Comparison of ENCODE assay signal across 8 cellular contexts in genomic region chr17:41836550-41837196, GRCh38. TPM values are rescaled to one million over a fixed set of nuclear protein-coding genes. Genes with fewer than 3 reads are reported as not detected.
DNase-seq lines count a peak whose midpoint lies in the region; ATAC-seq and TF ChIP-seq lines count a peak whose summit lies in the region.

No MANE protein-coding gene starts in this region.

- no peaks in the 10 kb centered on the region for H3K9me3 Mint-ChIP-seq in neural progenitor cell

- H4K20me1 ChIP-seq in BLaER1: peaks cover 6% of the 10 kb centered on the region; the same call in 1 of the 2 replicates
- no peaks in the 10 kb centered on the region for H4K20me1 ChIP-seq in MM.1S (ENCODE audit: insufficient read depth, low read length)
- peaks cover 17% of the 10 kb centered on the region for H4K20me1 ChIP-seq in neural progenitor cell (ENCODE audit: low read depth)

- no peak for TF ChIP-seq CTCF in MM.1S (IDR thresholded peaks at IDR 0.05; ENCODE audit: low read length)
- TF ChIP-seq CTCF in neural progenitor cell (IDR thresholded peaks at IDR 0.05): no peak
- TF ChIP-seq CTCF in mucosa of descending colon (IDR thresholded peaks at IDR 0.05): no peak

- H3K27ac ChIP-seq in BLaER1 (no peak overlapping the region), MM.1S (ENCODE audit: low read length) (no peak overlapping the region), ectodermal cell (ENCODE audit: insufficient read depth, low read depth, low read length, poor library complexity, severe bottlenecking) (no peak overlapping the region), neural progenitor cell (no peak overlapping the region)

- H3K9me2 ChIP-seq in MM.1S (replicated peaks; ENCODE audit: insufficient read depth, low read length): no peaks in the 10 kb centered on the region

- H3K27me3 ChIP-seq in BLaER1 (no peaks in the 10 kb centered on the region), MM.1S (replicated peaks; ENCODE audit: insufficient read depth, low read length) (no peaks in the 10 kb centered on the region), ectodermal cell (ENCODE audit: control insufficient read depth, insufficient read depth, low read length, poor library complexity, severe bottlenecking) (peaks cover 6% of the 10 kb centered on the region), neural progenitor cell (peaks cover 14% of the 10 kb centered on the region)

- WGBS in ectodermal cell, 2 experiments: 79 to 80% methylated on average over 21 of the region's 21 CpGs

- peaks cover 12% of the 10 kb centered on the region for H3K4me1 Mint-ChIP-seq in neural progenitor cell

- peak overlapping the region; percentile 93; the same call in 1 of the 2 replicates for H3K9ac ChIP-seq in BLaER1
- peak overlapping the region; percentile 37; the same call in 1 of the 2 replicates for H3K9ac ChIP-seq in MM.1S (ENCODE audit: low read length)
- H3K9ac ChIP-seq in neural progenitor cell: no peak overlapping the region

- no peak overlapping the region for H3K27ac Mint-ChIP-seq in neural progenitor cell

- H3K9me3 ChIP-seq in BLaER1: no peaks in the 10 kb centered on the region
- no peaks in the 10 kb centered on the region for H3K9me3 ChIP-seq in MM.1S (replicated peaks; ENCODE audit: insufficient read depth, low read length)
- H3K9me3 ChIP-seq in ectodermal cell (ENCODE audit: control insufficient read depth, low read length): no peaks in the 10 kb centered on the region
- no peaks in the 10 kb centered on the region for H3K9me3 ChIP-seq in neural progenitor cell (ENCODE audit: low read depth)
- no peaks in the 10 kb centered on the region for H3K9me3 ChIP-seq in mucosa of descending colon

- H3K79me2 ChIP-seq in MM.1S (ENCODE audit: low read length) (no peaks in the 10 kb centered on the region), neural progenitor cell (ENCODE audit: low read depth) (peaks cover 18% of the 10 kb centered on the region)

- peaks cover 3% of the 10 kb centered on the region for H3K27me3 Mint-ChIP-seq in neural progenitor cell (ENCODE audit: insufficient read depth, low read depth)

- peak overlapping the region; percentile 90 for H3K4me3 Mint-ChIP-seq in neural progenitor cell

- H2AFZ ChIP-seq in MM.1S (ENCODE audit: low read length): peak overlapping the region; percentile 79
- peak overlapping the region; percentile 98 for H2AFZ ChIP-seq in neural progenitor cell (replicated peaks)

- H3K36me3 ChIP-seq in BLaER1 (peaks cover 27% of the 10 kb centered on the region), MM.1S (replicated peaks; ENCODE audit: insufficient read depth, low read length) (no peaks in the 10 kb centered on the region), ectodermal cell (ENCODE audit: control insufficient read depth, insufficient read depth, low read length) (peaks cover 8% of the 10 kb centered on the region), neural progenitor cell (no peaks in the 10 kb centered on the region), mucosa of descending colon (ENCODE audit: low read depth) (no peaks in the 10 kb centered on the region)

- H3K4me2 ChIP-seq in BLaER1 (peak overlapping the region; percentile 91), MM.1S (ENCODE audit: low read depth, low read length) (peak overlapping the region; percentile 82), neural progenitor cell (peak overlapping the region; percentile 99)

- ATAC-seq in GM18861 (IDR thresholded peaks at IDR 0.05; ENCODE audit: unreplicated experiment) (no peak), HG03097 (IDR thresholded peaks at IDR 0.05; ENCODE audit: low FRiP score, unreplicated experiment) (no peak), mucosa of descending colon (no peak), HG02885 (IDR thresholded peaks at IDR 0.05; ENCODE audit: poor library complexity, unreplicated experiment) (no peak)

- peak overlapping the region; percentile 97 for H3K4me3 ChIP-seq in BLaER1
- peak overlapping the region; percentile 87 for H3K4me3 ChIP-seq in MM.1S (ENCODE audit: low read length)
- H3K4me3 ChIP-seq in ectodermal cell (ENCODE audit: insufficient read depth, low read depth, low read length): peak overlapping the region; percentile 96
- peak overlapping the region; percentile 98 for H3K4me3 ChIP-seq in neural progenitor cell
- H3K4me3 ChIP-seq in mucosa of descending colon: no peak overlapping the region

- no peak for DNase-seq in MM.1S
- no peak for DNase-seq in neural progenitor cell (ENCODE audit: low spot score)
- DNase-seq in mucosa of descending colon: no peak

- peaks cover 19% of the 10 kb centered on the region for H3K4me1 ChIP-seq in BLaER1
- H3K4me1 ChIP-seq in MM.1S (ENCODE audit: low read length): peaks cover 6% of the 10 kb centered on the region; the same call in 1 of the 2 replicates
- peaks cover 8% of the 10 kb centered on the region for H3K4me1 ChIP-seq in ectodermal cell (ENCODE audit: control insufficient read depth, insufficient read depth, low read length)
- H3K4me1 ChIP-seq in neural progenitor cell: peaks cover 7% of the 10 kb centered on the region
- H3K4me1 ChIP-seq in mucosa of descending colon (ENCODE audit: low read depth): peaks cover 6% of the 10 kb centered on the region

- H3K36me3 Mint-ChIP-seq in neural progenitor cell: peaks cover 18% of the 10 kb centered on the region

- intact Hi-C loops in mucosa of descending colon (cut with DNase I, micrococcal nuclease): no loop called here

- no peaks in the 10 kb centered on the region for H3F3A ChIP-seq in MM.1S (ENCODE audit: insufficient read depth, low read length)
- no peaks in the 10 kb centered on the region for H3F3A ChIP-seq in neural progenitor cell (ENCODE audit: low read depth)

RNA-seq across cellular contexts. Expression of gene NT5C3B, which starts 0.6 kb away (rescaled TPM):
- 111 TPM for polyA plus RNA-seq in ectodermal cell (2013, experiment 1 of 4)
- 114 TPM for polyA plus RNA-seq in ectodermal cell (2013, experiment 2 of 4)
- polyA plus RNA-seq in ectodermal cell (2013, experiment 3 of 4): 88.6 TPM
- polyA plus RNA-seq in ectodermal cell (2013, experiment 4 of 4): 94.7 TPM
- total RNA-seq in neural progenitor cell (ENCODE audit: low replicate concordance) (99.5 and 106 TPM in 2 replicates), mucosa of descending colon (10 to 100 TPM; 17.8 to 46.5 (median 19.1) TPM)

RNA-seq across cellular contexts. Expression of gene KLHL10, which starts 1.0 kb away (rescaled TPM):
- polyA plus RNA-seq in ectodermal cell (2013, experiment 1 of 4): not detected
- polyA plus RNA-seq in ectodermal cell (2013, experiment 2 of 4): not detected
- polyA plus RNA-seq in ectodermal cell (2013, experiment 3 of 4): not detected
- polyA plus RNA-seq in ectodermal cell (2013, experiment 4 of 4): not detected
- total RNA-seq in neural progenitor cell (ENCODE audit: low replicate concordance) (0.65 TPM in 1 of 2 replicates, not detected in the other), mucosa of descending colon (under 1 TPM in 1 of 3 donors, not detected in 2; 0.73 TPM)

RNA-seq across cellular contexts. Expression of gene FKBP10, which starts 23.9 kb away (rescaled TPM):
- 251 TPM for polyA plus RNA-seq in ectodermal cell (2013, experiment 1 of 4)
- 227 TPM for polyA plus RNA-seq in ectodermal cell (2013, experiment 2 of 4)
- 204 TPM for polyA plus RNA-seq in ectodermal cell (2013, experiment 3 of 4)
- polyA plus RNA-seq in ectodermal cell (2013, experiment 4 of 4): 223 TPM
- total RNA-seq in neural progenitor cell (ENCODE audit: low replicate concordance): 108 and 231 TPM in 2 replicates
- total RNA-seq in mucosa of descending colon: 10 to 100 TPM in 2 of 3 donors, 1 to 10 TPM in 1; 5.7 to 32.7 (median 18.6) TPM

RNA-seq across cellular contexts. Expression of gene P3H4, which starts 24.9 kb away (rescaled TPM):
- polyA plus RNA-seq in ectodermal cell (2013, experiment 1 of 4): 47.5 TPM
- polyA plus RNA-seq in ectodermal cell (2013, experiment 2 of 4): 44.3 TPM
- polyA plus RNA-seq in ectodermal cell (2013, experiment 3 of 4): 39.5 TPM
- polyA plus RNA-seq in ectodermal cell (2013, experiment 4 of 4): 36.3 TPM
- total RNA-seq in neural progenitor cell (ENCODE audit: low replicate concordance) (18.7 and 48.5 TPM in 2 replicates), mucosa of descending colon (10 to 100 TPM; 10.7 to 14.0 (median 12.1) TPM)

RNA-seq across cellular contexts. Expression of gene KLHL11, which starts 28.6 kb away (rescaled TPM):
- 9.0 TPM for polyA plus RNA-seq in ectodermal cell (2013, experiment 1 of 4)
- 8.5 TPM for polyA plus RNA-seq in ectodermal cell (2013, experiment 2 of 4)
- 7.0 TPM for polyA plus RNA-seq in ectodermal cell (2013, experiment 3 of 4)
- 7.6 TPM for polyA plus RNA-seq in ectodermal cell (2013, experiment 4 of 4)
- 28.5 and 33.3 TPM in 2 replicates for total RNA-seq in neural progenitor cell (ENCODE audit: low replicate concordance)
- total RNA-seq in mucosa of descending colon: 10 to 100 TPM in 1 of 3 donors, 1 to 10 TPM in 2; 7.6 to 14.7 (median 8.5) TPM
